ENCODE assay signal across 1 cellular context in the genomic region with DNA sequence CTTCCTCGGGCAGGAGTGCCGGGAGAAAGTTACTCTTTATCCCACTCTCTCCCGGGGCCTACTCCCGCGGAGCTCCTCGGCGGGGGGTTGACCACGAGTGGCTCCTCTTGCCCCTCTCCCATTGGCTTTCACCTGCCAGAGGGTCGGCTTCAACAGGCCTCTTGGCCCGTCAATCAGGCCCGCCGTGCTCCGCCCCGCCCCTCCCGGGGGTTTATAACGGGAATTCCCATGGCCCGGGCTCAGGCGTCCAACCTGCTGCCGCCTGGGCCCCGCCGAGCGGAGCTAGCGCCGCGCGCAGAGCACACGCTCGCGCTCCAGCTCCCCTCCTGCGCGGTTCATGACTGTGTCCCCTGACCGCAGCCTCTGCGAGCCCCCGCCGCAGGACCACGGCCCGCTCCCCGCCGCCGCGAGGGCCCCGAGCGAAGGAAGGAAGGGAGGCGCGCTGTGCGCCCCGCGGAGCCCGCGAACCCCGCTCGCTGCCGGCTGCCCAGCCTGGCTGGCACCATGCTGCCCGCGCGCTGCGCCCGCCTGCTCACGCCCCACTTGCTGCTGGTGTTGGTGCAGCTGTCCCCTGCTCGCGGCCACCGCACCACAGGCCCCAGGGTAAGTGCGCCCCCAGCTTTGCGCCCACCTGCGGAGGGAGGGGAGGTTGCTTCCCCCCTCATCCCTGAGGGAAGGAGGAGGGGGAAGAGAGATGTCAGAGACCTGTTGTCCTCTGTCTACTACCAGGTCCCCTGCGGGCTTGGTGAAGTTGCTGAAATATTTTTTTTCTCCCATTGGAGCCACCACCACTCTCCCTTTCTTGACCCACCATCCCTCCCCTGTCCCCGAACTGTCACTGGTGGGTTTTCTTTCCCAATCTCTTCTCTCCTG.
TF ChIP-seq lines count a peak whose summit lies in the region.

A gene with protein sequence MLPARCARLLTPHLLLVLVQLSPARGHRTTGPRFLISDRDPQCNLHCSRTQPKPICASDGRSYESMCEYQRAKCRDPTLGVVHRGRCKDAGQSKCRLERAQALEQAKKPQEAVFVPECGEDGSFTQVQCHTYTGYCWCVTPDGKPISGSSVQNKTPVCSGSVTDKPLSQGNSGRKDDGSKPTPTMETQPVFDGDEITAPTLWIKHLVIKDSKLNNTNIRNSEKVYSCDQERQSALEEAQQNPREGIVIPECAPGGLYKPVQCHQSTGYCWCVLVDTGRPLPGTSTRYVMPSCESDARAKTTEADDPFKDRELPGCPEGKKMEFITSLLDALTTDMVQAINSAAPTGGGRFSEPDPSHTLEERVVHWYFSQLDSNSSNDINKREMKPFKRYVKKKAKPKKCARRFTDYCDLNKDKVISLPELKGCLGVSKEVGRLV (plus strand): TSS at position 242 of the 873 bp plus-strand sequence. CDS start 263 bp downstream, at position 505.

TF ChIP-seq in GM12878, 131 proteins besides CTCF, POLR2A, EP300 and RAD21 (continued from another document):
- TF ChIP-seq RELA (IDR thresholded peaks at IDR 0.05; ENCODE audit: borderline replicate concordance, partially characterized antibody) (no peak), DPF2 (IDR thresholded peaks at IDR 0.05) (0 out of 2 replicates have a peak, but pooled peaks have one; percentile 23), POU2F2 (IDR thresholded peaks at IDR 0.05; ENCODE audit: borderline replicate concordance, low read depth, low read length) (no peak), SP1 (IDR thresholded peaks at IDR 0.05; ENCODE audit: low read depth, low read length) (peak; percentile 14), HDAC6 (IDR thresholded peaks at IDR 0.05; ENCODE audit: unreplicated experiment) (peak; percentile 34)
